8 cellular contexts compared by ENCODE assay signal in the genomic region with DNA sequence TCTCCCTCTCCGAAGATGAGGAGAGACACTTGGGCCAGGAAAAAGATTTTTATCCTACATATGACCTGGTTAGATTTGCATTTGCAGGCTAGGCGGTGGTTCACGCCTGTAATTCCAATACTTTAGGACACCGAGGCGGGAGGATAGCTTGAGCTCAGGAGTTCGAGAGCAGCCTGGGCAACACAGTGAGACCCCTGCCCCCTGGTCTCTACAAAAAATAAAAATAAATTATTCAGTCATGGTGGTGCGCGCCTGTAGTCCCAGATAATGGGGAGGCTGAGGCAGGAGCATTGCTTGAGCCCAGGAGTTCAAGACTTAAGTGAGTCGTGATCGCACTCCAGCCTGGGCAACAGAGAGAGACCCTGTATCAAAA. TPM values are rescaled to one million over a fixed set of nuclear protein-coding genes. Genes with fewer than 3 reads are reported as not detected.
DNase-seq lines count a peak whose midpoint lies in the region; ATAC-seq, FAIRE-seq and TF ChIP-seq lines count a peak whose summit lies in the region.

No MANE protein-coding gene starts in this region.

- no peak for ATAC-seq in pancreas
- ATAC-seq in HG02840 (IDR thresholded peaks at IDR 0.05; ENCODE audit: low FRiP score, unreplicated experiment), result no peak
- ATAC-seq in GM18870 (IDR thresholded peaks at IDR 0.05; ENCODE audit: unreplicated experiment), result no peak

- H3K27me3 ChIP-seq in Caco-2 (replicated peaks; ENCODE audit: control insufficient read depth, insufficient read depth, low read length), result no peaks in the 10 kb centered on the region
- H3K27me3 ChIP-seq in PC-9 (ENCODE audit: insufficient read depth, low read depth), result no peaks in the 10 kb centered on the region
- H3K27me3 ChIP-seq in esophagus muscularis mucosa, result no peaks in the 10 kb centered on the region
- no peaks in the 10 kb centered on the region for H3K27me3 ChIP-seq in pancreas

- no peaks in the 10 kb centered on the region for H3K9me3 Mint-ChIP-seq in Caco-2 (ENCODE audit: unreplicated experiment)

- peaks cover 14% of the 10 kb centered on the region for H3K36me3 Mint-ChIP-seq in Caco-2 (ENCODE audit: insufficient read depth, unreplicated experiment)

- TF ChIP-seq POLR2A in esophagus muscularis mucosa (IDR thresholded peaks at IDR 0.05; ENCODE audit: low read depth), result no peak

- H3K27me3 Mint-ChIP-seq in Caco-2 (ENCODE audit: insufficient read depth, unreplicated experiment), result no peaks in the 10 kb centered on the region

- H3K4me2 ChIP-seq in PC-9, result peak overlapping the region; percentile 94

- POLR2A ChIA-PET in Caco-2 (lab: Charles Lee), result interaction anchor here (0.8 to 1.5 kb wide), 6 partner anchors 12 to 115 kb away, joined by 3 to 7 read pairs (median 4); a partner anchor contains a TSS
- POLR2A ChIA-PET in PC-9 (lab: Charles Lee; ENCODE audit: unreplicated experiment), result interaction anchor here (0.7 kb wide), 1 partner anchor 99 kb away, joined by 3 read pairs; no protein-coding TSS in a partner anchor

- no peaks in the 10 kb centered on the region; the same call in 1 of the 2 replicates for H3F3A ChIP-seq in PC-9 (ENCODE audit: insufficient read depth, low read depth)

- H3K27ac Mint-ChIP-seq in Caco-2 (ENCODE audit: unreplicated experiment), result no peak overlapping the region

- TF ChIP-seq EP300 in esophagus muscularis mucosa (IDR thresholded peaks at IDR 0.05), result no peak

- H3K36me3 ChIP-seq in Caco-2 (ENCODE audit: control insufficient read depth, insufficient read depth, low read length), result peaks cover 11% of the 10 kb centered on the region
- H3K36me3 ChIP-seq in PC-9 (ENCODE audit: low read depth), result no peaks in the 10 kb centered on the region
- H3K36me3 ChIP-seq in esophagus muscularis mucosa, result peaks cover 26 to 31% (median 31%) of the 10 kb centered on the region in 4 donors
- peaks cover 0 to 20% (median 7%) of the 10 kb centered on the region in 3 donors for H3K36me3 ChIP-seq in pancreas

- peaks cover 6% of the 10 kb centered on the region for H3K4me1 Mint-ChIP-seq in Caco-2 (ENCODE audit: low read depth, unreplicated experiment)

- no peak for TF ChIP-seq CTCF in Caco-2 (IDR thresholded peaks at IDR 0.05; ENCODE audit: insufficient read depth in 1 of 2, low read depth in 1 of 2, low read length in 1 of 2, severe bottlenecking in 1 of 2, unreplicated experiment in 1 of 2)
- TF ChIP-seq CTCF in PC-9 (conservative IDR thresholded peaks at IDR 0.05), result no peak
- no peak for TF ChIP-seq CTCF in esophagus muscularis mucosa (IDR thresholded peaks at IDR 0.05)
- no peak for TF ChIP-seq CTCF in pancreas (IDR thresholded peaks at IDR 0.05)

- H3K79me2 ChIP-seq in PC-9 (ENCODE audit: low read depth), result no peaks in the 10 kb centered on the region; the same call in 1 of the 2 replicates

- DNase-seq in Caco-2 (no peak), PC-9 (no peak), esophagus muscularis mucosa (ENCODE audit: extremely low spot score) (no peak), pancreas (no peak), AG08396 (ENCODE audit: low spot score) (no peak)
- no peak for DNase-seq in stimulated activated naive CD4-positive, alpha-beta T cell (lab: John Stamatoyannopoulos, UW)

- no peak for FAIRE-seq in pancreas (lab: Jason Lieb, UNC)

- CTCF ChIA-PET in Caco-2 (lab: Charles Lee) (interaction anchor here (0.6 to 2.1 kb wide), 9 partner anchors 12 to 287 kb away, joined by 3 to 14 read pairs (median 7); a partner anchor contains a TSS), PC-9 (lab: Charles Lee) (interaction anchor here (0.5 to 0.7 kb wide), 2 partner anchors 15 to 311 kb away, joined by 3 read pairs; no protein-coding TSS in a partner anchor)

- H3K9me3 ChIP-seq in Caco-2 (no peaks in the 10 kb centered on the region), PC-9 (ENCODE audit: insufficient read depth, low read depth) (no peaks in the 10 kb centered on the region), esophagus muscularis mucosa (no peaks in the 10 kb centered on the region), pancreas (no peaks in the 10 kb centered on the region)

- H2AFZ ChIP-seq in PC-9, result peak overlapping the region; percentile 99

- H4K20me1 ChIP-seq in PC-9 (ENCODE audit: insufficient read depth), result no peaks in the 10 kb centered on the region

- H3K4me1 ChIP-seq in Caco-2 (no peaks in the 10 kb centered on the region; the same call in 1 of the 2 replicates), PC-9 (replicated peaks; ENCODE audit: insufficient read depth) (peaks cover 6% of the 10 kb centered on the region; the same call in 1 of the 2 replicates), esophagus muscularis mucosa (peaks cover 14 to 28% (median 20%) of the 10 kb centered on the region in 4 donors), pancreas (peaks cover 0 to 7% (median 5%) of the 10 kb centered on the region in 3 donors)

- BruUV-seq in Caco-2 (replicated peaks; lab: Mats Ljungman, UMichigan) (no TSS peak), PC-9 (replicated peaks; lab: Mats Ljungman, UMichigan) (no TSS peak)

- H3K27ac ChIP-seq in PC-9 (no peak overlapping the region), esophagus muscularis mucosa (replicated peaks in 1 of 4) (peak overlapping the region; percentile 80 to 85 (median 82)), pancreas (no peak overlapping the region)

- H3K4me3 ChIP-seq in Caco-2 (ENCODE audit: low read depth, low read length) (peak overlapping the region; percentile 83), PC-9 (peak overlapping the region; percentile 97), esophagus muscularis mucosa (peak overlapping the region; percentile 78 to 98 (median 96)), pancreas (peak overlapping the region in 3 of 4 donors; percentile 65 to 74 (median 69))

- 80% methylated on average over 10 of the region's 10 CpGs for WGBS in esophagus muscularis mucosa
- 68 to 83% methylated on average over 10 of the region's 10 CpGs for WGBS in pancreas, 2 donors

- intact Hi-C loops in Caco-2 (cut with micrococcal nuclease; ENCODE audit: unreplicated experiment), result no loop called here
- intact Hi-C loops in PC-9 (cut with micrococcal nuclease; ENCODE audit: unreplicated experiment), result no loop called here
- intact Hi-C loops in esophagus muscularis mucosa (cut with DNase I), result no loop called here
- intact Hi-C loops in pancreas (cut with DNase I), result no loop called here

- peak overlapping the region; percentile 99 for H3K4me3 Mint-ChIP-seq in Caco-2 (ENCODE audit: unreplicated experiment)

- no peaks in the 10 kb centered on the region for H3K9me2 ChIP-seq in PC-9 (ENCODE audit: insufficient read depth)

RNA-seq across cellular contexts. Expression of a gene that starts 7.9 kb away (rescaled TPM):
- 46.8 and 50.5 TPM in 2 replicates for total RNA-seq in Caco-2 (2022)
- total RNA-seq in PC-9 (2021), result 18.9 and 23.2 TPM in 2 replicates
- 100 to 1,000 TPM in 1 of 4 donors, 10 to 100 TPM in 3; 60.2 to 101 (median 78.3) TPM for total RNA-seq in esophagus muscularis mucosa
- total RNA-seq in pancreas, result 10 to 100 TPM; 10.9 to 16.5 (median 14.3) TPM
- 10 to 100 TPM in 1 of 2 donors, 1 to 10 TPM in 1; 5.1 to 13.7 TPM for polyA plus RNA-seq in pancreas

RNA-seq across cellular contexts. Expression of a gene that starts 12.5 kb away (rescaled TPM):
- 239 and 245 TPM in 2 replicates for total RNA-seq in Caco-2 (2022)
- 94.2 and 147 TPM in 2 replicates for total RNA-seq in PC-9 (2021)
- total RNA-seq in esophagus muscularis mucosa, result 100 to 1,000 TPM; 101 to 246 (median 174) TPM
- 10 to 100 TPM; 25.8 to 51.4 (median 36.5) TPM for total RNA-seq in pancreas
- polyA plus RNA-seq in pancreas, result 10 to 100 TPM; 63.0 to 69.1 TPM

RNA-seq across cellular contexts. Expression of a gene that starts 13.3 kb away (rescaled TPM):
- total RNA-seq in Caco-2 (2022) (70.9 and 80.1 TPM in 2 replicates), PC-9 (2021) (32.7 and 33.8 TPM in 2 replicates), esophagus muscularis mucosa (10 to 100 TPM; 30.3 to 50.7 (median 33.2) TPM), pancreas (10 to 100 TPM; 19.6 to 37.0 (median 27.7) TPM)
- 100 to 1,000 TPM; 142 to 143 TPM for polyA plus RNA-seq in pancreas

RNA-seq across cellular contexts. Expression of a gene that starts 27.5 kb away (rescaled TPM):
- 0.84 and 0.91 TPM in 2 replicates for total RNA-seq in Caco-2 (2022)
- total RNA-seq in PC-9 (2021), result 1.9 and 2.2 TPM in 2 replicates
- 1 to 10 TPM in 3 of 4 donors, under 1 TPM in 1; 0.83 to 2.2 (median 1.1) TPM for total RNA-seq in esophagus muscularis mucosa
- total RNA-seq in pancreas, result 1 to 10 TPM in 2 of 6 donors, under 1 TPM in 4; 0.25 to 1.5 (median 0.96) TPM
- 10 to 100 TPM in 1 of 2 donors, 1 to 10 TPM in 1; 5.8 to 11.1 TPM for polyA plus RNA-seq in pancreas

RNA-seq across cellular contexts. Expression of a gene that starts 27.9 kb away (rescaled TPM):
- total RNA-seq in Caco-2 (2022) (21.8 and 23.8 TPM in 2 replicates), PC-9 (2021) (16.1 and 21.0 TPM in 2 replicates), esophagus muscularis mucosa (10 to 100 TPM in 2 of 4 donors, 1 to 10 TPM in 2; 5.8 to 12.2 (median 8.6) TPM), pancreas (10 to 100 TPM in 4 of 6 donors, 1 to 10 TPM in 2; 8.7 to 15.4 (median 11.3) TPM)
- polyA plus RNA-seq in pancreas, result 10 to 100 TPM; 11.4 to 11.8 TPM

Comparison
In these comparisons a context has a peak if more than half of its experiments do, and no peak if none do; other contexts are left out.
1. H3K27ac ChIP-seq: peak in esophagus muscularis mucosa (4 of 4); none in PC-9 (single experiment) and pancreas (0 of 4).
2. Peak in every context shown above with its lines, with median percentiles within 50 percentile points of each other: H3K4me3 ChIP-seq.